Comparison of ENCODE assay signal across 12 cellular contexts in the genomic region with DNA sequence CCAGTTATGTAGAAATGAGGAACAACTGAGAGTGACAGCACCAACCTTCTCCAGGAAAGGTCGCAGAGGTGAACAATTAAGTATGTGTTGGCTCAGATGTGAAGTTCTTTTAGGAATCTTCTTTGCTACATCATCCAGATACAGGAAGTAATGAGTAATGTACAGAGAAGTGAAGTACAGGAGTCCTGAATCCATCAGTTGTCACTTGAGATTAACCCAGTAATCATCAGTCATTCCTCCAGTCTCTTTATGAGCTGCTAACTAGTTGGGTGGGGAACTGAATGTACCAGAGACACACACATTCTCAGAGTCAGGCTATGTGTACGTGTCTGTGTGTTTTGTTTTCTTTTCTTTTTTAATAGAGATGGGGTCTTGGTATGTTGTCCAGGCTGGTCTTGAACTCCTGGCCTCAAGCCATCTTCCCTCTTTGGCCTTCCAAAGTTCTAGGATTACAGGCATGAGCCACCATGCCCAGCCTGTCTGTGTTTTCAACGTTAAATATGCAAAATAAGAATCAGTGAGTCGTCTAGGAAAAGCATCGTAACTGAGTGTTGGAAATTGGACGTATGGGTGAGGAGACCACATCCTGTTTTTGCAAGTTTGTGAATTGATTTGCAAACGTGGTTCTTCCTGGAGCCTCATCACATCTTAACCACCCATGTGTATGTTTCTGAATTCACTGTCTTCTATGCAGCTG. TPM values are rescaled to one million over a fixed set of nuclear protein-coding genes. Genes with fewer than 3 reads are reported as not detected.
DNase-seq lines count a peak whose midpoint lies in the region; ATAC-seq and TF ChIP-seq lines count a peak whose summit lies in the region.
"Had no signal": no experiment of that assay in that cellular context is flagged by ENCODE, and none has a peak within 500 bp of the region (broad histone marks: within the 10 kb centered on the region; RNA-seq: fewer than 3 reads in every experiment).

No MANE protein-coding gene starts in this region.

- no peaks in the 10 kb centered on the region for H3K27me3 Mint-ChIP-seq in natural killer cell (ENCODE audit: low read depth in 2 of 2)

- DNase-seq in EH (ENCODE audit: low read depth) (peak; percentile 28), MV-4-11 (lab: John Stamatoyannopoulos, UW) (peak; percentile 41), natural killer cell (peak; percentile 19), cortex of kidney (lab: John Stamatoyannopoulos, UW) (no peak), posterior vena cava (ENCODE audit: low spot score) (no peak)
- peak; percentile 30 to 40 for DNase-seq in activated T-cell treated with anti-CD3 and anti-CD28 coated beads, Interleukin-2, amount 50 U/mL, for 48 hours
- DNase-seq: DMS79, mesenchymal stem cell, psoas muscle had no signal

- H3K4me1 Mint-ChIP-seq in natural killer cell: peaks cover 40 to 52% of the 10 kb centered on the region in 2 donors

- intact Hi-C loops in natural killer cell (cut with micrococcal nuclease): no loop called here
- intact Hi-C loops in posterior vena cava (cut with DNase I): no loop called here

- ATAC-seq in natural killer cell (peak; percentile 83 to 91 (median 86)), HG02610 (IDR thresholded peaks at IDR 0.05; ENCODE audit: unreplicated experiment) (no peak)
- ATAC-seq: psoas muscle had no signal

- H3K9me3 Mint-ChIP-seq in natural killer cell: peaks cover 0 to 3% of the 10 kb centered on the region in 2 donors

- peak overlapping the region; percentile 64 to 88 for H3K27ac Mint-ChIP-seq in natural killer cell

- peak overlapping the region; percentile 69 for H3K4me3 Mint-ChIP-seq in natural killer cell

- no peaks in the 10 kb centered on the region for H3K36me3 Mint-ChIP-seq in natural killer cell

- no peak for TF ChIP-seq CTCF in natural killer cell (IDR thresholded peaks at IDR 0.05)

RNA-seq across cellular contexts. Expression of gene ZNF200, which starts 19.9 kb away (rescaled TPM):
- total RNA-seq in natural killer cell (10 to 100 TPM in 1 of 3 donors, 1 to 10 TPM in 2; 5.3 to 10.9 (median 5.6) TPM), posterior vena cava (1 to 10 TPM; 5.1 to 6.9 TPM)

RNA-seq across cellular contexts. Expression of gene OR1F1, which starts 27.0 kb away (rescaled TPM):
- total RNA-seq in natural killer cell (not detected), posterior vena cava (not detected)
- total RNA-seq: ascending aorta, hepatocyte, psoas muscle had no signal

RNA-seq across cellular contexts. Expression of gene MEFV, which starts 41.4 kb away (rescaled TPM):
- 1 to 10 TPM; 2.4 to 6.2 (median 5.4) TPM for total RNA-seq in natural killer cell
- total RNA-seq in posterior vena cava: 1 to 10 TPM; 1.9 to 4.9 TPM

Comparison
In these comparisons a context has a peak if more than half of its experiments do, and no peak if none do; other contexts are left out.
1. DNase-seq: peak in EH (single experiment), MV-4-11 (single experiment), activated T-cell treated with anti-CD3 and anti-CD28 coated beads, Interleukin-2, amount 50 U/mL, for 48 hours (2 of 2) and natural killer cell (single experiment); none in cortex of kidney (single experiment) and posterior vena cava (single experiment).